In genomic region chr3:47578119-47578630, GRCh38 we compare ENCODE assay signal across 8 cellular contexts. TPM values are rescaled to one million over a fixed set of nuclear protein-coding genes. Genes with fewer than 3 reads are reported as not detected.
DNase-seq lines count a peak whose midpoint lies in the region; ATAC-seq and TF ChIP-seq lines count a peak whose summit lies in the region.

No MANE protein-coding gene starts in this region.

- no peak for TF ChIP-seq RAD21 in IMR-90 (IDR thresholded peaks at IDR 0.05; ENCODE audit: low read length)

- CTCF ChIA-PET in IMR-90 (lab: Yijun Ruan, JAX): no interaction called here
- CTCF ChIA-PET in activated CD4-positive, alpha-beta memory T cell treated with anti-CD3 and anti-CD28 coated beads, Interleukin-2, amount 10 ng/mL, durations not matched to agents 7 days and 5 days (lab: Charles Lee): interaction anchor here (1.1 to 1.4 kb wide), 2 partner anchors 10 to 57 kb away, joined by 3 to 5 read pairs; no protein-coding TSS in a partner anchor

- peaks cover 6% of the 10 kb centered on the region for H4K20me1 ChIP-seq in IMR-90 (ENCODE audit: insufficient read depth, low read length)

- TF ChIP-seq POLR2A in IMR-90 (IDR thresholded peaks at IDR 0.05; ENCODE audit: low read depth, low read length) (no peak), stomach (IDR thresholded peaks at IDR 0.05) (no peak)

- no peaks in the 10 kb centered on the region for H3K36me3 Mint-ChIP-seq in activated CD4-positive, alpha-beta memory T cell treated with anti-CD3 and anti-CD28 coated beads, Interleukin-2, amount 10 ng/mL, durations not matched to agents 7 days and 5 days (ENCODE audit: low read depth)

- H3K4me1 Mint-ChIP-seq in activated CD4-positive, alpha-beta memory T cell treated with anti-CD3 and anti-CD28 coated beads, Interleukin-2, amount 10 ng/mL, durations not matched to agents 7 days and 5 days: peaks cover 2% of the 10 kb centered on the region

- H3K9me3 Mint-ChIP-seq in activated CD4-positive, alpha-beta memory T cell treated with anti-CD3 and anti-CD28 coated beads, Interleukin-2, amount 10 ng/mL, durations not matched to agents 7 days and 5 days: no peaks in the 10 kb centered on the region

- no peaks in the 10 kb centered on the region for H3K4me1 ChIP-seq in IMR-90 (ENCODE audit: control insufficient read depth, insufficient read depth, low read length)
- peaks cover 9% of the 10 kb centered on the region for H3K4me1 ChIP-seq in mucosa of descending colon (ENCODE audit: low read depth)
- H3K4me1 ChIP-seq in stomach: peaks cover 14 to 17% (median 17%) of the 10 kb centered on the region in 4 donors

- H3K4me3 Mint-ChIP-seq in activated CD4-positive, alpha-beta memory T cell treated with anti-CD3 and anti-CD28 coated beads, Interleukin-2, amount 10 ng/mL, durations not matched to agents 7 days and 5 days: peak overlapping the region; percentile 58

- dilution Hi-C loops in IMR-90 (cut with HindIII; ENCODE audit: low sequenced_read_pairs, unreplicated experiment): no loop called here

- H4K8ac ChIP-seq in IMR-90 (ENCODE audit: low read depth in 2 of 2, low read length in 2 of 2): no peak overlapping the region

- H3K23ac ChIP-seq in IMR-90 (ENCODE audit: low read depth, low read length): no peak overlapping the region

- H4K91ac ChIP-seq in IMR-90 (ENCODE audit: insufficient read depth, low read depth, low read length): no peak overlapping the region

- no peak overlapping the region for H3K56ac ChIP-seq in IMR-90 (ENCODE audit: extremely low read depth, insufficient read depth, low read length)

- no peaks in the 10 kb centered on the region for H3K79me1 ChIP-seq in IMR-90 (ENCODE audit: low read depth in 1 of 2, low read length in 2 of 2)

- H3K9me1 ChIP-seq in IMR-90 (ENCODE audit: insufficient read depth, low read length): no peaks in the 10 kb centered on the region; the same call in 1 of the 2 replicates

- WGBS in IMR-90 (ENCODE audit: extremely low coverage in 2 of 2, insufficient read length in 1 of 2), 2 experiments: 2% methylated on average over 20 of the region's 57 CpGs; no CpG with 5 or more reads in 1 of the 2 experiments
- WGBS in stomach, 5 donors: 0 to 2% (median 1%) methylated on average over 5 to 57 of the region's 57 CpGs

- H2BK15ac ChIP-seq in IMR-90 (ENCODE audit: low read depth, low read length): no peak overlapping the region

- DNase-seq in Daoy (ENCODE audit: low read depth): peak; percentile 37
- DNase-seq in IMR-90: no peak
- DNase-seq in activated CD4-positive, alpha-beta memory T cell treated with anti-CD3 and anti-CD28 coated beads, Interleukin-2, amount 10 ng/mL, durations not matched to agents 7 days and 5 days: peak; percentile 57
- DNase-seq in effector CD8-positive, alpha-beta T cell (lab: John Stamatoyannopoulos, UW): peak; percentile 27
- DNase-seq in mucosa of descending colon: peak; percentile 21 to 66 (median 66)
- DNase-seq in stomach: peak; percentile 36

- peak overlapping the region; percentile 86 for H2AFZ ChIP-seq in IMR-90 (replicated peaks; ENCODE audit: low read length, poor library complexity)

- H3K9ac ChIP-seq in IMR-90 (ENCODE audit: low read depth, low read length): no peak overlapping the region

- peak; percentile 81 for ATAC-seq in IMR-90 (ENCODE audit: low read depth)
- ATAC-seq in mucosa of descending colon: peak; percentile 82
- no peak for ATAC-seq in HG03135 (IDR thresholded peaks at IDR 0.05; ENCODE audit: unreplicated experiment)
- ATAC-seq in GM21737 (IDR thresholded peaks at IDR 0.05; ENCODE audit: unreplicated experiment): no peak

- H3K27ac Mint-ChIP-seq in activated CD4-positive, alpha-beta memory T cell treated with anti-CD3 and anti-CD28 coated beads, Interleukin-2, amount 10 ng/mL, durations not matched to agents 7 days and 5 days: no peak overlapping the region

- H3K4me2 ChIP-seq in IMR-90 (ENCODE audit: low read depth, low read length): peak overlapping the region; percentile 76

- in situ Hi-C loops in IMR-90 (cut with MboI; ENCODE audit: low sequenced_read_pairs): no loop called here

- no peaks in the 10 kb centered on the region for H3K36me3 ChIP-seq in IMR-90 (ENCODE audit: control insufficient read depth, insufficient read depth, low read length)
- H3K36me3 ChIP-seq in mucosa of descending colon (ENCODE audit: low read depth): no peaks in the 10 kb centered on the region
- no peaks in the 10 kb centered on the region for H3K36me3 ChIP-seq in stomach

- POLR2A ChIA-PET in IMR-90 (lab: Charles Lee; ENCODE audit: unreplicated experiment): interaction anchor here (0.6 kb wide), 1 partner anchor 1699 kb away, joined by 4 read pairs; no protein-coding TSS in a partner anchor
- POLR2A ChIA-PET in activated CD4-positive, alpha-beta memory T cell treated with anti-CD3 and anti-CD28 coated beads, Interleukin-2, amount 10 ng/mL, durations not matched to agents 7 days and 5 days (lab: Charles Lee): interaction anchor here (1.0 to 1.7 kb wide), 3 partner anchors 10 to 65 kb away, joined by 4 read pairs; partner anchors contain the start of gene ELP6

- no peak overlapping the region for H3K27ac ChIP-seq in IMR-90 (ENCODE audit: insufficient read depth, low read length)
- H3K27ac ChIP-seq in stomach: peak overlapping the region in 2 of 5 donors; percentile 7 to 34

- no peak overlapping the region for H3K4ac ChIP-seq in IMR-90 (ENCODE audit: low read depth, low read length)

- H2BK120ac ChIP-seq in IMR-90 (ENCODE audit: low read depth, low read length): no peak overlapping the region

- TF ChIP-seq EP300 in stomach (IDR thresholded peaks at IDR 0.05): no peak

- peaks cover 41% of the 10 kb centered on the region for H3K27me3 ChIP-seq in IMR-90 (ENCODE audit: control insufficient read depth, insufficient read depth, low read length)
- peaks cover 0 to 40% (median 29%) of the 10 kb centered on the region in 3 donors for H3K27me3 ChIP-seq in stomach

- no peak overlapping the region for H2BK20ac ChIP-seq in IMR-90 (ENCODE audit: low read depth, low read length)

- no peak overlapping the region for H3K14ac ChIP-seq in IMR-90 (replicated peaks; ENCODE audit: low read depth, low read length)

- peaks cover 37% of the 10 kb centered on the region for H3K27me3 Mint-ChIP-seq in activated CD4-positive, alpha-beta memory T cell treated with anti-CD3 and anti-CD28 coated beads, Interleukin-2, amount 10 ng/mL, durations not matched to agents 7 days and 5 days

- TF ChIP-seq CTCF in IMR-90 (conservative IDR thresholded peaks at IDR 0.05; ENCODE audit: low read depth, low read length) (no peak), mucosa of descending colon (IDR thresholded peaks at IDR 0.05) (no peak), stomach (IDR thresholded peaks at IDR 0.05) (no peak)

- no peak overlapping the region for H2AK9ac ChIP-seq in IMR-90 (replicated peaks; ENCODE audit: low read depth, low read length, poor library complexity)

- no peak overlapping the region for H4K5ac ChIP-seq in IMR-90 (ENCODE audit: low read depth, low read length)

- intact Hi-C loops in IMR-90 (cut with micrococcal nuclease) (no loop called here), mucosa of descending colon (cut with DNase I, micrococcal nuclease) (no loop called here), stomach (cut with DNase I; ENCODE audit: low total_unique reads) (no loop called here)

- BruUV-seq in IMR-90 (replicated peaks; lab: Mats Ljungman, UMichigan): no TSS peak

- H2BK5ac ChIP-seq in IMR-90 (ENCODE audit: low read depth, low read length, poor library complexity, severe bottlenecking): no peak overlapping the region

- H3K4me3 ChIP-seq in IMR-90 (ENCODE audit: insufficient read depth, low read depth, low read length) (peak overlapping the region; percentile 48), mucosa of descending colon (no peak overlapping the region), stomach (peak overlapping the region; percentile 64 to 94 (median 72))

- H3K9me3 ChIP-seq in IMR-90 (ENCODE audit: control insufficient read depth, insufficient read depth, low read length) (no peaks in the 10 kb centered on the region), mucosa of descending colon (no peaks in the 10 kb centered on the region), stomach (no peaks in the 10 kb centered on the region)

- no peak overlapping the region for H3K18ac ChIP-seq in IMR-90 (ENCODE audit: low read depth, low read length)

- no peak overlapping the region for H2AK5ac ChIP-seq in IMR-90 (ENCODE audit: low read depth, low read length)

TF ChIP-seq in IMR-90, 13 proteins besides CTCF, POLR2A, EP300 and RAD21 (continues in another document):
- TF ChIP-seq FOS (IDR thresholded peaks at IDR 0.05; ENCODE audit: low read depth, low read length) (no peak), MAFK (IDR thresholded peaks at IDR 0.05; ENCODE audit: low read depth, low read length) (no peak), MAZ (IDR thresholded peaks at IDR 0.05; ENCODE audit: borderline replicate concordance, low read depth, low read length) (no peak), RCOR1 (IDR thresholded peaks at IDR 0.05; ENCODE audit: insufficient replicate concordance, low read length) (no peak), RFX5 (IDR thresholded peaks at IDR 0.05; ENCODE audit: low read depth, low read length) (no peak), BHLHE40 (IDR thresholded peaks at IDR 0.05; ENCODE audit: low read depth, low read length) (no peak), USF2 (IDR thresholded peaks at IDR 0.05; ENCODE audit: low read depth, low read length) (no peak), NFE2L2 (IDR thresholded peaks at IDR 0.05; ENCODE audit: low read depth, low read length) (no peak)

RNA-seq across cellular contexts. Expression of gene CSPG5, which starts 0.5 kb away (rescaled TPM):
- total RNA-seq in Daoy (2014; rRNA removed; shearing (Covaris generic)): 1.3 and 2.0 TPM in 2 replicates
- total RNA-seq in IMR-90 (2012; rRNA removed): under 0.01 TPM in 2 replicates
- polyA plus RNA-seq in IMR-90 (2012; rRNA removed): 0.10 TPM in 2 replicates
- 0.06 and 0.13 TPM in 2 replicates for polyA plus RNA-seq in IMR-90 (2012; cell fraction: cytosol; rRNA removed)
- 0.05 and 0.07 TPM in 2 replicates for polyA plus RNA-seq in IMR-90 (2012; cell fraction: nucleus; rRNA removed; ENCODE audit: low replicate concordance)
- under 1 TPM; 0.30 to 0.40 TPM for total RNA-seq in activated CD4-positive, alpha-beta memory T cell treated with anti-CD3 and anti-CD28 coated beads, Interleukin-2, amount 10 ng/mL, durations not matched to agents 7 days and 5 days
- 1 to 10 TPM in 1 of 3 donors, under 1 TPM in 2; 0.58 to 1.7 (median 0.60) TPM for total RNA-seq in mucosa of descending colon
- 1 to 10 TPM in 1 of 5 donors, under 1 TPM in 2, not detected in 2; under 0.01 to 3.8 (median 0.73) TPM for total RNA-seq in stomach
- under 1 TPM in 2 of 3 donors, not detected in 1; 0.19 to 0.35 TPM for polyA plus RNA-seq in stomach

Comparison
In these comparisons a context has a peak if more than half of its experiments do, and no peak if none do; other contexts are left out.
1. ATAC-seq: peak in IMR-90 (single experiment) and mucosa of descending colon (single experiment); none in HG03135 (single experiment) and GM21737 (single experiment).